ENCODE assay signal across 1 cellular context in the genomic region with DNA sequence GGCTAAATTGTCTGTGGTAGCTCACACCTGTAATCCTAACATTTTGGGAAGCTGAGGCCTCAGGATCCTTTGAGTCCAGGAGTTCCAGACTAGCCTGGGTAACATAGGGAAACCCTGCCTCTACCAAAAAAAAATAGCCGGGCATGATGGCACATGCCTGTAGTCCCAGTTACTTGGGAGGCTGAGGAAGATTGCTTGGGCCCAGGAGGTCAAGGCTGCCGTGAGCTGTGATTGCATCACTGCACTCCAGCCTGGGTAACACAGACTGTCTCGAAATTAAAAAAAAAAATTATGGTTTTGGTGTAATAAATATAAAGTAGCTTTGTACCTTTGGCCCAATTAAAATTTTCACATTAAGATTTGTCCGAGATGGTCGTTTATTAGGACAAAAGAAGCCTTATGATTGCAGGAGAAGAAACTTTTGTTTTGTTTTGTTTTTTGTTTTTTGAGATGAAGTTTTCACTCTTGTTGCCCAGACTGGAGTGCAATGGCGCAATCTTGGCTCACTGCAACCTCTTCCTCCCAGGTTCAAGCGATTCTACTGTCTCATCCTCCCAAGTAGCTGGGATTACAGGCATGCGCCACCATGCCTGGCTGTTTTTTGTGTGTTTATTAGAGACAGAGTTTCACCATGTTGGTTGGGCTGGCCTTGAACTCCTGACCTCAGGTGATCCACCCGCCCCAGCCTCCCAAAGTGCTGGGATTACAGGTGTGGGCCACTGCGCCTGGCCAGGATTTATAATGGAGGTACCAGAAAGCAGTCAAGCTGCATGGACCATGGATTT.
A peak's percentile ranks its signal among the peaks of the same experiment; 100 is the strongest.
TF ChIP-seq lines count a peak whose summit lies in the region.

No MANE protein-coding gene starts in this region.

TF ChIP-seq in HepG2, 621 proteins besides CTCF, POLR2A, EP300 and RAD21 (continued from another document and continues in another):
- TF ChIP-seq, protein P1, sequence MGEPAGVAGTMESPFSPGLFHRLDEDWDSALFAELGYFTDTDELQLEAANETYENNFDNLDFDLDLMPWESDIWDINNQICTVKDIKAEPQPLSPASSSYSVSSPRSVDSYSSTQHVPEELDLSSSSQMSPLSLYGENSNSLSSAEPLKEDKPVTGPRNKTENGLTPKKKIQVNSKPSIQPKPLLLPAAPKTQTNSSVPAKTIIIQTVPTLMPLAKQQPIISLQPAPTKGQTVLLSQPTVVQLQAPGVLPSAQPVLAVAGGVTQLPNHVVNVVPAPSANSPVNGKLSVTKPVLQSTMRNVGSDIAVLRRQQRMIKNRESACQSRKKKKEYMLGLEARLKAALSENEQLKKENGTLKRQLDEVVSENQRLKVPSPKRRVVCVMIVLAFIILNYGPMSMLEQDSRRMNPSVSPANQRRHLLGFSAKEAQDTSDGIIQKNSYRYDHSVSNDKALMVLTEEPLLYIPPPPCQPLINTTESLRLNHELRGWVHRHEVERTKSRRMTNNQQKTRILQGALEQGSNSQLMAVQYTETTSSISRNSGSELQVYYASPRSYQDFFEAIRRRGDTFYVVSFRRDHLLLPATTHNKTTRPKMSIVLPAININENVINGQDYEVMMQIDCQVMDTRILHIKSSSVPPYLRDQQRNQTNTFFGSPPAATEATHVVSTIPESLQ (CRISPR knock-in tag; conservative IDR thresholded peaks at IDR 0.05) = no peak
- TF ChIP-seq ZSCAN31 (CRISPR knock-in tag; IDR thresholded peaks at IDR 0.05; ENCODE audit: low read depth) (no peak), CEBPG (CRISPR knock-in tag; IDR thresholded peaks at IDR 0.05) (peak; percentile 47; the same call in 1 of the 2 replicates), ZNF543 (CRISPR knock-in tag; IDR thresholded peaks at IDR 0.05) (no peak), BRD4 (CRISPR knock-in tag; IDR thresholded peaks at IDR 0.05) (0 out of 2 replicates have a peak, but pooled peaks have one; percentile 41), ZFP37 (CRISPR knock-in tag; IDR thresholded peaks at IDR 0.05; ENCODE audit: borderline replicate concordance) (no peak), BRCA1 (CRISPR knock-in tag; IDR thresholded peaks at IDR 0.05) (no peak), CBX1 (IDR thresholded peaks at IDR 0.05; ENCODE audit: low read depth) (no peak), ZFP90 (CRISPR knock-in tag; IDR thresholded peaks at IDR 0.05; ENCODE audit: borderline replicate concordance) (no peak), NR2F6 (IDR thresholded peaks at IDR 0.05) (peak; percentile 46; the same call in 1 of the 2 replicates), NR2F6 (CRISPR knock-in tag; IDR thresholded peaks at IDR 0.05) (peak; percentile 64), ZNF264 (CRISPR knock-in tag; IDR thresholded peaks at IDR 0.05) (0 out of 2 replicates have a peak, but pooled peaks have one; percentile 55), RARA (CRISPR knock-in tag; IDR thresholded peaks at IDR 0.05) (peak; percentile 81), PTBP1 (IDR thresholded peaks at IDR 0.05; ENCODE audit: low read depth, low read length, poor library complexity, severe bottlenecking) (no peak), SP2 (CRISPR knock-in tag; IDR thresholded peaks at IDR 0.05) (no peak), HOXA5 (CRISPR knock-in tag; IDR thresholded peaks at IDR 0.05) (0 out of 2 replicates have a peak, but pooled peaks have one; percentile 8), SMAD3 (CRISPR knock-in tag; IDR thresholded peaks at IDR 0.05) (no peak), SATB2 (CRISPR knock-in tag; IDR thresholded peaks at IDR 0.05) (no peak), HDAC6 (IDR thresholded peaks at IDR 0.05; ENCODE audit: low read depth, low read length) (no peak), SIX4 (CRISPR knock-in tag; IDR thresholded peaks at IDR 0.05) (no peak), DPF2 (CRISPR knock-in tag; IDR thresholded peaks at IDR 0.05; ENCODE audit: borderline replicate concordance, low read depth) (no peak), HDAC2 (CRISPR knock-in tag; IDR thresholded peaks at IDR 0.05) (no peak), KAT2B (IDR thresholded peaks at IDR 0.05; ENCODE audit: borderline replicate concordance, low read depth, low read length) (no peak), ZNF230 (CRISPR knock-in tag; IDR thresholded peaks at IDR 0.05) (no peak), ZNF879 (CRISPR knock-in tag; IDR thresholded peaks at IDR 0.05) (no peak), ZNF703 (CRISPR knock-in tag; IDR thresholded peaks at IDR 0.05; ENCODE audit: borderline replicate concordance) (no peak), MIXL1 (CRISPR knock-in tag; IDR thresholded peaks at IDR 0.05) (no peak), HOMEZ (CRISPR knock-in tag; IDR thresholded peaks at IDR 0.05; ENCODE audit: low read depth) (no peak), ZMAT3 (CRISPR knock-in tag; conservative IDR thresholded peaks at IDR 0.05) (no peak), ZNF572 (CRISPR knock-in tag; IDR thresholded peaks at IDR 0.05) (no peak), SMARCE1 (IDR thresholded peaks at IDR 0.05; ENCODE audit: borderline replicate concordance) (no peak), RXRA (CRISPR knock-in tag; IDR thresholded peaks at IDR 0.05) (peak; percentile 51; the same call in 1 of the 2 replicates), FOXA1 (IDR thresholded peaks at IDR 0.05) (no peak), FOXA1 (CRISPR knock-in tag; IDR thresholded peaks at IDR 0.05) (no peak), RBFOX2 (IDR thresholded peaks at IDR 0.05; ENCODE audit: low read depth, low read length) (no peak), ZNF33B (CRISPR knock-in tag; IDR thresholded peaks at IDR 0.05) (no peak)
- TF ChIP-seq, protein P2, sequence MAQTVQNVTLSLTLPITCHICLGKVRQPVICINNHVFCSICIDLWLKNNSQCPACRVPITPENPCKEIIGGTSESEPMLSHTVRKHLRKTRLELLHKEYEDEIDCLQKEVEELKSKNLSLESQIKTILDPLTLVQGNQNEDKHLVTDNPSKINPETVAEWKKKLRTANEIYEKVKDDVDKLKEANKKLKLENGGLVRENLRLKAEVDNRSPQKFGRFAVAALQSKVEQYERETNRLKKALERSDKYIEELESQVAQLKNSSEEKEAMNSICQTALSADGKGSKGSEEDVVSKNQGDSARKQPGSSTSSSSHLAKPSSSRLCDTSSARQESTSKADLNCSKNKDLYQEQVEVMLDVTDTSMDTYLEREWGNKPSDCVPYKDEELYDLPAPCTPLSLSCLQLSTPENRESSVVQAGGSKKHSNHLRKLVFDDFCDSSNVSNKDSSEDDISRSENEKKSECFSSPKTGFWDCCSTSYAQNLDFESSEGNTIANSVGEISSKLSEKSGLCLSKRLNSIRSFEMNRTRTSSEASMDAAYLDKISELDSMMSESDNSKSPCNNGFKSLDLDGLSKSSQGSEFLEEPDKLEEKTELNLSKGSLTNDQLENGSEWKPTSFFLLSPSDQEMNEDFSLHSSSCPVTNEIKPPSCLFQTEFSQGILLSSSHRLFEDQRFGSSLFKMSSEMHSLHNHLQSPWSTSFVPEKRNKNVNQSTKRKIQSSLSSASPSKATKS (CRISPR knock-in tag; IDR thresholded peaks at IDR 0.05) = no peak
- TF ChIP-seq, protein P3, sequence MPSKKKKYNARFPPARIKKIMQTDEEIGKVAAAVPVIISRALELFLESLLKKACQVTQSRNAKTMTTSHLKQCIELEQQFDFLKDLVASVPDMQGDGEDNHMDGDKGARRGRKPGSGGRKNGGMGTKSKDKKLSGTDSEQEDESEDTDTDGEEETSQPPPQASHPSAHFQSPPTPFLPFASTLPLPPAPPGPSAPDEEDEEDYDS (CRISPR knock-in tag; IDR thresholded peaks at IDR 0.05) = no peak
- TF ChIP-seq, protein P4, sequence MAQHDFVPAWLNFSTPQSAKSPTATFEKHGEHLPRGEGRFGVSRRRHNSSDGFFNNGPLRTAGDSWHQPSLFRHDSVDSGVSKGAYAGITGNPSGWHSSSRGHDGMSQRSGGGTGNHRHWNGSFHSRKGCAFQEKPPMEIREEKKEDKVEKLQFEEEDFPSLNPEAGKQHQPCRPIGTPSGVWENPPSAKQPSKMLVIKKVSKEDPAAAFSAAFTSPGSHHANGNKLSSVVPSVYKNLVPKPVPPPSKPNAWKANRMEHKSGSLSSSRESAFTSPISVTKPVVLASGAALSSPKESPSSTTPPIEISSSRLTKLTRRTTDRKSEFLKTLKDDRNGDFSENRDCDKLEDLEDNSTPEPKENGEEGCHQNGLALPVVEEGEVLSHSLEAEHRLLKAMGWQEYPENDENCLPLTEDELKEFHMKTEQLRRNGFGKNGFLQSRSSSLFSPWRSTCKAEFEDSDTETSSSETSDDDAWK (CRISPR knock-in tag; IDR thresholded peaks at IDR 0.05) = no peak
- TF ChIP-seq, protein P5, sequence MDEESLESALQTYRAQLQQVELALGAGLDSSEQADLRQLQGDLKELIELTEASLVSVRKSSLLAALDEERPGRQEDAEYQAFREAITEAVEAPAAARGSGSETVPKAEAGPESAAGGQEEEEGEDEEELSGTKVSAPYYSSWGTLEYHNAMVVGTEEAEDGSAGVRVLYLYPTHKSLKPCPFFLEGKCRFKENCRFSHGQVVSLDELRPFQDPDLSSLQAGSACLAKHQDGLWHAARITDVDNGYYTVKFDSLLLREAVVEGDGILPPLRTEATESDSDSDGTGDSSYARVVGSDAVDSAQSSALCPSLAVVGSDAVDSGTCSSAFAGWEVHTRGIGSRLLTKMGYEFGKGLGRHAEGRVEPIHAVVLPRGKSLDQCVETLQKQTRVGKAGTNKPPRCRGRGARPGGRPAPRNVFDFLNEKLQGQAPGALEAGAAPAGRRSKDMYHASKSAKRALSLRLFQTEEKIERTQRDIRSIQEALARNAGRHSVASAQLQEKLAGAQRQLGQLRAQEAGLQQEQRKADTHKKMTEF (CRISPR knock-in tag; IDR thresholded peaks at IDR 0.05) = peak; percentile 9; the same call in 1 of the 2 replicates
- TF ChIP-seq, protein P6, sequence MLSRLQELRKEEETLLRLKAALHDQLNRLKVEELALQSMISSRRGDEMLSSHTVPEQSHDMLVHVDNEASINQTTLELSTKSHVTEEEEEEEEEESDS (CRISPR knock-in tag; IDR thresholded peaks at IDR 0.05; ENCODE audit: borderline replicate concordance) = no peak
- TF ChIP-seq, protein P7, sequence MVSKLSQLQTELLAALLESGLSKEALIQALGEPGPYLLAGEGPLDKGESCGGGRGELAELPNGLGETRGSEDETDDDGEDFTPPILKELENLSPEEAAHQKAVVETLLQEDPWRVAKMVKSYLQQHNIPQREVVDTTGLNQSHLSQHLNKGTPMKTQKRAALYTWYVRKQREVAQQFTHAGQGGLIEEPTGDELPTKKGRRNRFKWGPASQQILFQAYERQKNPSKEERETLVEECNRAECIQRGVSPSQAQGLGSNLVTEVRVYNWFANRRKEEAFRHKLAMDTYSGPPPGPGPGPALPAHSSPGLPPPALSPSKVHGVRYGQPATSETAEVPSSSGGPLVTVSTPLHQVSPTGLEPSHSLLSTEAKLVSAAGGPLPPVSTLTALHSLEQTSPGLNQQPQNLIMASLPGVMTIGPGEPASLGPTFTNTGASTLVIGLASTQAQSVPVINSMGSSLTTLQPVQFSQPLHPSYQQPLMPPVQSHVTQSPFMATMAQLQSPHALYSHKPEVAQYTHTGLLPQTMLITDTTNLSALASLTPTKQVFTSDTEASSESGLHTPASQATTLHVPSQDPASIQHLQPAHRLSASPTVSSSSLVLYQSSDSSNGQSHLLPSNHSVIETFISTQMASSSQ (IDR thresholded peaks at IDR 0.05; ENCODE audit: low read depth) = no peak
- TF ChIP-seq, protein P7 (CRISPR knock-in tag; IDR thresholded peaks at IDR 0.05; ENCODE audit: borderline replicate concordance) = no peak
- TF ChIP-seq, protein P8, sequence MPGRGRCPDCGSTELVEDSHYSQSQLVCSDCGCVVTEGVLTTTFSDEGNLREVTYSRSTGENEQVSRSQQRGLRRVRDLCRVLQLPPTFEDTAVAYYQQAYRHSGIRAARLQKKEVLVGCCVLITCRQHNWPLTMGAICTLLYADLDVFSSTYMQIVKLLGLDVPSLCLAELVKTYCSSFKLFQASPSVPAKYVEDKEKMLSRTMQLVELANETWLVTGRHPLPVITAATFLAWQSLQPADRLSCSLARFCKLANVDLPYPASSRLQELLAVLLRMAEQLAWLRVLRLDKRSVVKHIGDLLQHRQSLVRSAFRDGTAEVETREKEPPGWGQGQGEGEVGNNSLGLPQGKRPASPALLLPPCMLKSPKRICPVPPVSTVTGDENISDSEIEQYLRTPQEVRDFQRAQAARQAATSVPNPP (CRISPR knock-in tag; IDR thresholded peaks at IDR 0.05) = no peak
- TF ChIP-seq, protein P9, sequence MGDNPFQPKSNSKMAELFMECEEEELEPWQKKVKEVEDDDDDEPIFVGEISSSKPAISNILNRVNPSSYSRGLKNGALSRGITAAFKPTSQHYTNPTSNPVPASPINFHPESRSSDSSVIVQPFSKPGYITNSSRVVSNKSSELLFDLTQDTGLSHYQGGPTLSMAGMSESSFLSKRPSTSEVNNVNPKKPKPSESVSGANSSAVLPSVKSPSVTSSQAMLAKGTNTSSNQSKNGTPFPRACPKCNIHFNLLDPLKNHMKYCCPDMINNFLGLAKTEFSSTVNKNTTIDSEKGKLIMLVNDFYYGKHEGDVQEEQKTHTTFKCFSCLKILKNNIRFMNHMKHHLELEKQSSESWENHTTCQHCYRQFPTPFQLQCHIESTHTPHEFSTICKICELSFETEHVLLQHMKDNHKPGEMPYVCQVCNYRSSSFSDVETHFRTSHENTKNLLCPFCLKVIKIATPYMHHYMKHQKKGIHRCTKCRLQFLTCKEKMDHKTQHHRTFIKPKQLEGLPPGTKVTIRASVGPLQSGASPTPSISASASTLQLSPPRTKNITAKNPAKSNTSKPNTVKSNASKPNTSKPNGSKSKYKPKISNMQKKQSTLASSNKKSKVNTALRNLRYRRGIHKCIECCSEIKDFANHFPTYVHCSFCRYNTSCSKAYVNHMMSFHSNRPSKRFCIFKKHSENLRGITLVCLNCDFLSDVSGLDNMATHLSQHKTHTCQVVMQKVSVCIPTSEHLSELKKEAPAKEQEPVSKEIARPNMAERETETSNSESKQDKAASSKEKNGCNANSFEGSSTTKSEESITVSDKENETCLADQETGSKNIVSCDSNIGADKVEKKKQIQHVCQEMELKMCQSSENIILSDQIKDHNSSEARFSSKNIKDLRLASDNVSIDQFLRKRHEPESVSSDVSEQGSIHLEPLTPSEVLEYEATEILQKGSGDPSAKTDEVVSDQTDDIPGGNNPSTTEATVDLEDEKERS (CRISPR knock-in tag; IDR thresholded peaks at IDR 0.05) = no peak
